ENCODE assay signal across 16 cellular contexts in genomic region chr9:115941561-115942315, GRCh38.
DNase-seq lines count a peak whose midpoint lies in the region; ATAC-seq and TF ChIP-seq lines count a peak whose summit lies in the region.
"Had no signal": no experiment of that assay in that cellular context is flagged by ENCODE, and none has a peak within 500 bp of the region (broad histone marks: within the 10 kb centered on the region; RNA-seq: fewer than 3 reads in every experiment).

No MANE protein-coding gene starts in this region.

- in situ Hi-C loops in brain microvascular endothelial cell (cut with HindIII; ENCODE audit: low pct_ligation_motif_present, low sequenced_read_pairs): no loop called here

- H3K4me3 ChIP-seq in brain microvascular endothelial cell (ENCODE audit: low read depth, low read length): no peak overlapping the region
- H3K4me3 ChIP-seq: transverse colon had no signal

- no peaks in the 10 kb centered on the region for H3K36me3 ChIP-seq in brain microvascular endothelial cell (replicated peaks)
- H3K36me3 ChIP-seq: transverse colon had no signal

- peak overlapping the region; percentile 97 for H3K27ac ChIP-seq in brain microvascular endothelial cell

- no peaks in the 10 kb centered on the region for H3K27me3 ChIP-seq in brain microvascular endothelial cell (replicated peaks)
- H3K27me3 ChIP-seq: transverse colon had no signal

- TF ChIP-seq CTCF in brain microvascular endothelial cell (IDR thresholded peaks at IDR 0.05; ENCODE audit: low read depth, low read length, missing control alignments): no peak

- ATAC-seq in HG02973 (IDR thresholded peaks at IDR 0.05; ENCODE audit: unreplicated experiment): no peak
- ATAC-seq in GM18909 (IDR thresholded peaks at IDR 0.05; ENCODE audit: poor library complexity, unreplicated experiment): no peak
- ATAC-seq: activated CD8-positive, alpha-beta memory T cell treated with anti-CD3 and anti-CD28 coated beads, Interleukin-2, amount 10 ng/mL, durations not matched to agents 7 days and 5 days; activated naive CD4-positive, alpha-beta T cell treated with anti-CD3 and anti-CD28 coated beads, Interleukin-2, amount 50 U/mL, for 72 hours; left colon had no signal

- DNase-seq in A172 (ENCODE audit: low spot score): peak; percentile 42
- DNase-seq in NCI-H226: peak; percentile 73
- DNase-seq in brain microvascular endothelial cell: peak; percentile 56
- peak; percentile 55 for DNase-seq in kidney tubule cell (ENCODE audit: low spot score)
- no peak for DNase-seq in NAMALWA (ENCODE audit: low spot score)
- no peak for DNase-seq in SK-N-DZ (ENCODE audit: low spot score)
- DNase-seq: activated CD8-positive, alpha-beta memory T cell treated with anti-CD3 and anti-CD28 coated beads, Interleukin-2, amount 10 ng/mL, durations not matched to agents 7 days and 5 days; GOT3; left colon; NCI-H1436; NCI-H510A treated with DMSO at 0.1 percent for 48 hours; SIG-M5; transverse colon had no signal

Comparison
In these comparisons a context has a peak if more than half of its experiments do, and no peak if none do; other contexts are left out.
1. DNase-seq: peak in A172 (single experiment), NCI-H226 (single experiment), brain microvascular endothelial cell (single experiment) and kidney tubule cell (single experiment); none in NAMALWA (single experiment) and SK-N-DZ (single experiment).